ENCODE assay signal across 17 cellular contexts in the genomic region with DNA sequence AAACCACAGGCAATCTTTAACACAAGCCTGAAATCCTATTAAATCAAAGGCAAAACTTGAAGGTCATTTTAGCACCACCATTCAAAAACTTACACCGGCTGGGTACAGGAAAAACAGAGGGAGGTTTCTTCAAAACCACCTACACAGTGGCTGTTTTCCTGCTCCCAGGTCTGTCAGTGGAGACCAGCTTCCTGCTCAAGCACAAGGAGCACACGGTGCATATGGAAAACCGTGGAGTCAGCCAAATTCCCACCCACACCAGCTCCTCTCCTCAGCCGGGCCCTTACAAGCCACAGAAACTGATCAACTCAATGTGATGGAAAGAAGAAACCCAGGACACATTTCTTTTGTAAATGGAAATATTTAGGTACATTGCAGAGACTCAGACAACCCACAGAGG. TPM values are rescaled to one million over a fixed set of nuclear protein-coding genes. Genes with fewer than 3 reads are reported as not detected.
DNase-seq lines count a peak whose midpoint lies in the region; ATAC-seq, FAIRE-seq and TF ChIP-seq lines count a peak whose summit lies in the region.
"Had no signal": no experiment of that assay in that cellular context is flagged by ENCODE, and none has a peak within 500 bp of the region (broad histone marks: within the 10 kb centered on the region; RNA-seq: fewer than 3 reads in every experiment).

No MANE protein-coding gene starts in this region.

- no peak overlapping the region for H4K8ac ChIP-seq in H1 (ENCODE audit: extremely low read depth, insufficient read depth, low read length)

- H3K9ac ChIP-seq in HUES48 (ENCODE audit: low read depth, low read length) (no peak overlapping the region; the same call in 1 of the 2 replicates), H1 (replicated peaks in 1 of 4; ENCODE audit: extremely low read depth in 1 of 4, low read depth in 3 of 4, low read length in 3 of 4) (no peak overlapping the region), PC-3 (ENCODE audit: low read length) (no peak overlapping the region)

- ATAC-seq in GM21381 (IDR thresholded peaks at IDR 0.05; ENCODE audit: unreplicated experiment) (no peak), PC-3 (no peak)
- ATAC-seq: activated CD4-positive, alpha-beta T cell treated with anti-CD3 and anti-CD28 coated beads for 36 hours; left lobe of liver; naive thymus-derived CD4-positive, alpha-beta T cell had no signal

- no peak overlapping the region for H2BK20ac ChIP-seq in H1 (ENCODE audit: low read length)

- no peaks in the 10 kb centered on the region for H3K23me2 ChIP-seq in H1 (ENCODE audit: low read depth, low read length)

- no peak for TF ChIP-seq POLR2A in H1 (IDR thresholded peaks at IDR 0.05; ENCODE audit: control extremely low read depth in 1 of 2, low read depth in 2 of 2, low read length in 2 of 2)

- H3K9me2 ChIP-seq in PC-3 (replicated peaks; ENCODE audit: low read length), result no peaks in the 10 kb centered on the region

- peak overlapping the region; percentile 26; the same call in 1 of the 2 replicates for H3K4me3 ChIP-seq in HUES48 (ENCODE audit: low read depth, low read length)
- H3K4me3 ChIP-seq in H1 (ENCODE audit: extremely low read depth in 1 of 4, insufficient read depth in 2 of 4, low read depth in 3 of 4, low read length in 4 of 4), result peak overlapping the region in 1 of 4 experiments; percentile 28; a peak in 2 of 8 replicates
- no peak overlapping the region for H3K4me3 ChIP-seq in WERI-Rb-1 (ENCODE audit: low read depth, low read length)
- no peak overlapping the region for H3K4me3 ChIP-seq in PC-3 (ENCODE audit: low read length)

- intact Hi-C loops in PC-3 (cut with micrococcal nuclease), result no loop called here

- no peaks in the 10 kb centered on the region for H3F3A ChIP-seq in PC-3 (ENCODE audit: low read length, unreplicated experiment)

- H2BK12ac ChIP-seq in H1 (ENCODE audit: low read depth, low read length), result no peak overlapping the region

- no peak overlapping the region for H3K23ac ChIP-seq in H1 (ENCODE audit: insufficient read length)

- H3K18ac ChIP-seq in H1 (ENCODE audit: extremely low read depth, low read length), result no peak overlapping the region

- H3K36me3 ChIP-seq in HUES48 (ENCODE audit: control insufficient read depth, insufficient read depth, low read length), result no peaks in the 10 kb centered on the region
- no peaks in the 10 kb centered on the region for H3K36me3 ChIP-seq in H1 (ENCODE audit: control insufficient read depth in 2 of 4, insufficient read depth in 4 of 4, low read length in 3 of 4)
- no peaks in the 10 kb centered on the region for H3K36me3 ChIP-seq in WERI-Rb-1
- H3K36me3 ChIP-seq in PC-3 (ENCODE audit: low read depth, low read length), result no peaks in the 10 kb centered on the region

- POLR2A ChIA-PET in H1 (lab: Charles Lee; ENCODE audit: partially characterized antibody) (interaction anchor here (0.6 to 0.7 kb wide), 3 partner anchors 97 to 116 kb away, joined by 3 to 4 read pairs (median 3); no protein-coding TSS in a partner anchor), PC-3 (lab: Charles Lee; ENCODE audit: unreplicated experiment) (no interaction called here)

- no peak for TF ChIP-seq RAD21 in H1 (IDR thresholded peaks at IDR 0.05 in 1 of 2, conservative IDR thresholded peaks at IDR 0.05 in 1 of 2; ENCODE audit: low read depth in 2 of 2, low read length in 2 of 2)

- H3K79me1 ChIP-seq in H1 (ENCODE audit: low read depth, low read length), result no peaks in the 10 kb centered on the region

- no peak overlapping the region; the same call in 1 of the 2 replicates for H2BK5ac ChIP-seq in H1 (ENCODE audit: low read depth, low read length)

- WGBS in H1 (ENCODE audit: extremely low coverage in 1 of 2, insufficient coverage in 1 of 2, insufficient read length in 1 of 2, insufficient replicate concordance in 2 of 2, low coverage in 1 of 2, low lambda C conversion rate in 2 of 2, missing lambda C conversion rate in 1 of 2), 2 experiments, result 17% methylated on average over 4 of the region's 4 CpGs; no CpG with 5 or more reads in 1 of the 2 experiments

- peak overlapping the region; percentile 46 to 48; a peak in 3 of 4 replicates for H3K4me2 ChIP-seq in H1 (ENCODE audit: insufficient read depth in 1 of 2, low read depth in 2 of 2, low read length in 2 of 2)
- no peak overlapping the region for H3K4me2 ChIP-seq in PC-3 (ENCODE audit: low read length)

- H2BK15ac ChIP-seq in H1 (ENCODE audit: low read length), result no peak overlapping the region

- CTCF ChIA-PET in H1 (lab: Charles Lee; ENCODE audit: partially characterized antibody), result interaction anchor here (0.6 to 1.7 kb wide), 4 partner anchors 31 to 1416 kb away, joined by 3 to 6 read pairs (median 5); no protein-coding TSS in a partner anchor
- CTCF ChIA-PET in PC-3 (lab: Charles Lee), result no interaction called here

- TF ChIP-seq EP300 in H1 (IDR thresholded peaks at IDR 0.05; ENCODE audit: borderline replicate concordance in 1 of 2, low read depth in 2 of 2, low read length in 2 of 2), result no peak

- H3K14ac ChIP-seq in H1 (ENCODE audit: insufficient read length), result no peak overlapping the region

- TF ChIP-seq CTCF in H1 (IDR thresholded peaks at IDR 0.05; ENCODE audit: control extremely low read depth in 1 of 3, insufficient read depth in 1 of 3, low read depth in 1 of 3, low read length in 3 of 3) (no peak), WERI-Rb-1 (IDR thresholded peaks at IDR 0.05; ENCODE audit: low read depth, low read length) (no peak), PC-3 (conservative IDR thresholded peaks at IDR 0.05; ENCODE audit: low read depth, low read length) (no peak)

- peak overlapping the region; percentile 83 for H2AFZ ChIP-seq in H1 (ENCODE audit: low read length)
- no peak overlapping the region for H2AFZ ChIP-seq in PC-3 (ENCODE audit: low read length)

- no peak overlapping the region for H2BK120ac ChIP-seq in H1 (replicated peaks; ENCODE audit: low read depth, low read length)

- H3K27ac ChIP-seq in HUES48 (ENCODE audit: low read depth, low read length) (peak overlapping the region; percentile 68), H1 (ENCODE audit: low read depth, low read length) (no peak overlapping the region; the same call in 1 of the 2 replicates), WERI-Rb-1 (no peak overlapping the region), PC-3 (ENCODE audit: low read length) (no peak overlapping the region)

- H3K4me1 ChIP-seq in HUES48 (ENCODE audit: control insufficient read depth, insufficient read depth, low read length), result peaks cover 44% of the 10 kb centered on the region
- H3K4me1 ChIP-seq in H1 (replicated peaks in 1 of 4; ENCODE audit: control insufficient read depth in 3 of 4, insufficient read depth in 4 of 4, low read length in 3 of 4), result peaks cover 2 to 17% (median 8%) of the 10 kb centered on the region in 4 experiments; a peak in 4 of 7 replicates
- H3K4me1 ChIP-seq in PC-3 (ENCODE audit: insufficient read depth, low read length), result peaks cover 15% of the 10 kb centered on the region

- FAIRE-seq in H1 (lab: Jason Lieb, UNC), result peak; percentile 36
- FAIRE-seq: endometrium, GM12891 had no signal

- no peak overlapping the region for H3K56ac ChIP-seq in H1 (replicated peaks; ENCODE audit: insufficient read length, low read depth, low read length)

- no peak overlapping the region for H3K4ac ChIP-seq in H1 (replicated peaks; ENCODE audit: insufficient read length, low read depth, low read length)

- no peaks in the 10 kb centered on the region for H3K9me3 ChIP-seq in HUES48 (ENCODE audit: control insufficient read depth, insufficient read depth, low read length)
- no peaks in the 10 kb centered on the region for H3K9me3 ChIP-seq in H1 (ENCODE audit: insufficient read depth in 2 of 2, low read depth in 1 of 2, low read length in 1 of 2)
- no peaks in the 10 kb centered on the region for H3K9me3 ChIP-seq in WERI-Rb-1 (ENCODE audit: severe bottlenecking)
- H3K9me3 ChIP-seq in PC-3 (ENCODE audit: low read length), result no peaks in the 10 kb centered on the region

- H4K20me1 ChIP-seq in H1 (replicated peaks in 1 of 2; ENCODE audit: control insufficient read depth in 1 of 2, insufficient read depth in 2 of 2, low read length in 2 of 2) (no peaks in the 10 kb centered on the region), PC-3 (ENCODE audit: low read length) (no peaks in the 10 kb centered on the region)

- BruUV-seq in PC-3 (replicated peaks; lab: Mats Ljungman, UMichigan), result no TSS peak

- no peaks in the 10 kb centered on the region for H3K27me3 ChIP-seq in HUES48 (ENCODE audit: control insufficient read depth, insufficient read depth, low read length)
- no peaks in the 10 kb centered on the region for H3K27me3 ChIP-seq in H1 (replicated peaks in 1 of 4; ENCODE audit: control insufficient read depth in 3 of 4, extremely low read depth in 1 of 4, insufficient read depth in 3 of 4, low read length in 3 of 4)
- H3K27me3 ChIP-seq in WERI-Rb-1 (ENCODE audit: insufficient read depth, low read depth, severe bottlenecking), result no peaks in the 10 kb centered on the region
- H3K27me3 ChIP-seq in PC-3 (ENCODE audit: low read length), result no peaks in the 10 kb centered on the region

- no peaks in the 10 kb centered on the region for H3K79me2 ChIP-seq in H1 (ENCODE audit: control insufficient read depth in 1 of 2, insufficient read depth in 2 of 2, low read length in 2 of 2)
- H3K79me2 ChIP-seq in PC-3 (ENCODE audit: low read length), result no peaks in the 10 kb centered on the region

- H4K91ac ChIP-seq in H1 (replicated peaks; ENCODE audit: insufficient read length, low read length), result no peak overlapping the region

- peak; percentile 39 for DNase-seq in DMS 273 treated with DMSO at 0.1 percent for 48 hours (lab: John Stamatoyannopoulos, UW)
- DNase-seq in H1 (ENCODE audit: low read depth in 1 of 2, low spot score in 2 of 2), result no peak
- DNase-seq in kidney tubule cell (ENCODE audit: low spot score), result peak; percentile 9
- no peak for DNase-seq in HPDE6-E6E7 (ENCODE audit: extremely low spot score)
- DNase-seq in WERI-Rb-1, result no peak
- DNase-seq in PC-3, result no peak
- DNase-seq: activated CD4-positive, alpha-beta T cell treated with anti-CD3 and anti-CD28 coated beads for 36 hours; DND-41; naive thymus-derived CD4-positive, alpha-beta T cell; NCI-H510A treated with DMSO at 0.1 percent for 48 hours; substantia nigra; T-helper 2 cell had no signal

- H4K5ac ChIP-seq in H1 (ENCODE audit: insufficient read length, low read depth, low read length), result no peak overlapping the region

- no peak overlapping the region for H2AK5ac ChIP-seq in H1 (ENCODE audit: low read depth, low read length)

TF ChIP-seq in H1, 55 proteins besides CTCF, POLR2A, EP300 and RAD21 (continues in another document):
- no peak for TF ChIP-seq CBX5 (IDR thresholded peaks at IDR 0.05; ENCODE audit: low read depth, low read length)

RNA-seq across cellular contexts. Expression of a gene that starts 14.4 kb away (rescaled TPM):
- total RNA-seq in H1 (2021; fragmentation: NEBNext Ultra II Directional; extraction: Animal tissue kit (Norgen Biotek cat#: 25700)), result 0.63 and 0.73 TPM in 2 replicates
- 0.13 and 0.20 TPM in 2 replicates for polyA plus RNA-seq in H1 (2011; rRNA removed)
- polyA plus RNA-seq in H1 (2011; cell fraction: cytosol; rRNA removed), result 0.23 TPM
- 0.11 TPM for polyA plus RNA-seq in H1 (2011; cell fraction: nucleus; rRNA removed)
- polyA plus RNA-seq in H1 (2012, experiment 1 of 2), result 0.20 to 0.37 TPM (median 0.30 TPM) in 4 replicates
- polyA plus RNA-seq in H1 (2012, experiment 2 of 2), result 0.08 TPM
- polyA plus RNA-seq in H1 (2013, experiment 1 of 2), result 0.39 TPM
- polyA plus RNA-seq in H1 (2013, experiment 2 of 2), result 0.40 TPM
- polyA minus RNA-seq in H1 (2011; rRNA and poly(A)+ RNA removed), result 0.32 and 0.41 TPM in 2 replicates
- 0.29 TPM for polyA minus RNA-seq in H1 (2011; cell fraction: cytosol; rRNA and poly(A)+ RNA removed)
- polyA minus RNA-seq in H1 (2011; cell fraction: nucleus; rRNA and poly(A)+ RNA removed), result 1.2 TPM
- total RNA-seq in PC-3 (2014; rRNA removed), result 2.2 and 2.8 TPM in 2 replicates

Comparison
In these comparisons a context has a peak if more than half of its experiments do, and no peak if none do; other contexts are left out.
1. DNase-seq: peak in DMS 273 treated with DMSO at 0.1 percent for 48 hours (single experiment) and kidney tubule cell (single experiment); none in H1 (0 of 2), HPDE6-E6E7 (single experiment), WERI-Rb-1 (single experiment) and PC-3 (single experiment).